In the genomic region with DNA sequence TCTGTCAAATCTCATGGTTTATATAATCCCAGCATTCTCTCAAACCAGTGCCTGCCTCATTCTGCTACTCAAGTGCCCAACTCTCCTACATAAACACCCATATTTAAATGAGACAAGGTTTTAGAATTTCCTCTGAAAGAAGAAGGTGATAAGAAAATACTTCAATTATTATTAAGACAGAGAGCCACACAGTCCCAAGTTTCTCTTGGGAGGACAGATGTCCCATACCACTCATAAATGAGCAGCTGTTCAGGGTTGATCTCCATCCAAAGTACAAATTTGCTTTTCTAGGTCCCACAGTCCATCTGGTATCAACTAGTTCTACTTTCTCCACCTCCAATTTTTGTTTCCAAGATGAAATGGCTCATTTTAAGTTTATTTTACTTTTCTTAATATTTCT, we compare ENCODE assay signal across 15 cellular contexts. TPM values are rescaled to one million over a fixed set of nuclear protein-coding genes. Genes with fewer than 3 reads are reported as not detected.
DNase-seq lines count a peak whose midpoint lies in the region; ATAC-seq, FAIRE-seq and TF ChIP-seq lines count a peak whose summit lies in the region.
"Had no signal": no experiment of that assay in that cellular context is flagged by ENCODE, and none has a peak within 500 bp of the region (broad histone marks: within the 10 kb centered on the region; RNA-seq: fewer than 3 reads in every experiment).

No MANE protein-coding gene starts in this region.

- H3K9me3 Mint-ChIP-seq in CD4-positive, CD25-positive, alpha-beta regulatory T cell = no peaks in the 10 kb centered on the region
- H3K9me3 Mint-ChIP-seq: activated CD4-positive, alpha-beta T cell treated with anti-CD3 and anti-CD28 coated beads, Interleukin-2, amount 10 ng/mL, durations not matched to agents 24 days and 14 days had no signal

- peaks cover 21 to 31% (median 23%) of the 10 kb centered on the region in 4 donors for H3K4me1 Mint-ChIP-seq in CD4-positive, CD25-positive, alpha-beta regulatory T cell

- no peak overlapping the region for H3K27ac ChIP-seq in CD4-positive, CD25-positive, alpha-beta regulatory T cell (ENCODE audit: insufficient read depth, low read length, poor library complexity, severe bottlenecking)
- no peak overlapping the region for H3K27ac ChIP-seq in right cardiac atrium (ENCODE audit: low read length)

- no peaks in the 10 kb centered on the region for H3K9me3 ChIP-seq in CD4-positive, CD25-positive, alpha-beta regulatory T cell (ENCODE audit: control insufficient read depth in 2 of 2, low read length in 2 of 2)
- H3K9me3 ChIP-seq in right cardiac atrium (ENCODE audit: control insufficient read depth, low read length) = no peaks in the 10 kb centered on the region

- no peaks in the 10 kb centered on the region for H3K27me3 ChIP-seq in CD4-positive, CD25-positive, alpha-beta regulatory T cell (ENCODE audit: control insufficient read depth, insufficient read depth, low read length)
- H3K27me3 ChIP-seq in right cardiac atrium (ENCODE audit: control insufficient read depth, insufficient read depth) = no peaks in the 10 kb centered on the region

- no peaks in the 10 kb centered on the region for H3K4me1 ChIP-seq in CD4-positive, CD25-positive, alpha-beta regulatory T cell (ENCODE audit: control insufficient read depth, insufficient read depth, low read length, poor library complexity, severe bottlenecking)
- no peaks in the 10 kb centered on the region for H3K4me1 ChIP-seq in right cardiac atrium (ENCODE audit: control insufficient read depth, insufficient read depth, low read length)

- peaks cover 10% of the 10 kb centered on the region for H3K36me3 ChIP-seq in CD4-positive, CD25-positive, alpha-beta regulatory T cell (ENCODE audit: control insufficient read depth, insufficient read depth, low read length)

- no peak for DNase-seq in CD4-positive, CD25-positive, alpha-beta regulatory T cell
- DNase-seq in NCI-H69 (lab: John Stamatoyannopoulos, UW) (peak; percentile 10), right cardiac atrium (no peak), pons (ENCODE audit: low spot score) (peak; percentile 46), H54 (ENCODE audit: insufficient read length, low spot score) (no peak), activated gamma-delta T cell (lab: John Stamatoyannopoulos, UW) (no peak), NCI-H146 (lab: John Stamatoyannopoulos, UW) (no peak)
- DNase-seq: activated CD4-positive, alpha-beta T cell treated with anti-CD3 and anti-CD28 coated beads, Interleukin-2, amount 10 ng/mL, durations not matched to agents 24 days and 14 days; activated T-cell treated with anti-CD3 and anti-CD28 coated beads, Interleukin-2, amount 50 U/mL, for 48 hours; amniotic stem cell; dermis blood vessel endothelial cell; GOT3; SHP77 treated with DMSO at 0.1 percent for 48 hours; stimulated activated CD4-positive, alpha-beta T cell treated with anti-CD3 and anti-CD28 coated beads, Interleukin-2, amount 100 ng/mL, for 48 hours had no signal

- peak overlapping the region in 2 of 3 donors; percentile 71 to 90 for H3K27ac Mint-ChIP-seq in CD4-positive, CD25-positive, alpha-beta regulatory T cell
- H3K27ac Mint-ChIP-seq: activated CD4-positive, alpha-beta T cell treated with anti-CD3 and anti-CD28 coated beads, Interleukin-2, amount 10 ng/mL, durations not matched to agents 24 days and 14 days had no signal

- H3K4me3 Mint-ChIP-seq in CD4-positive, CD25-positive, alpha-beta regulatory T cell = no peak overlapping the region
- H3K4me3 Mint-ChIP-seq: activated CD4-positive, alpha-beta T cell treated with anti-CD3 and anti-CD28 coated beads, Interleukin-2, amount 10 ng/mL, durations not matched to agents 24 days and 14 days had no signal

- intact Hi-C loops in right cardiac atrium (cut with DNase I) = loop anchor here in 2 of 4 donors (5.0 kb wide), 1 partner anchor 149 kb away; no protein-coding TSS in a partner anchor

- TF ChIP-seq POLR2A in H54 (IDR thresholded peaks at IDR 0.05; ENCODE audit: low read depth, low read length) = no peak

- no peak for ATAC-seq in CD4-positive, CD25-positive, alpha-beta regulatory T cell (ENCODE audit: low read depth in 2 of 2)
- ATAC-seq in right cardiac atrium = peak; percentile 16 to 32
- no peak for ATAC-seq in GM21390 (IDR thresholded peaks at IDR 0.05; ENCODE audit: unreplicated experiment)

- H3K36me3 Mint-ChIP-seq in CD4-positive, CD25-positive, alpha-beta regulatory T cell = peaks cover 10% of the 10 kb centered on the region

- no peak for FAIRE-seq in H54 (lab: Jason Lieb, UNC)

- no peak overlapping the region for H3K4me3 ChIP-seq in CD4-positive, CD25-positive, alpha-beta regulatory T cell (ENCODE audit: low read depth, low read length)
- no peak overlapping the region for H3K4me3 ChIP-seq in right cardiac atrium (ENCODE audit: low read length)

- no peaks in the 10 kb centered on the region for H3K27me3 Mint-ChIP-seq in CD4-positive, CD25-positive, alpha-beta regulatory T cell
- H3K27me3 Mint-ChIP-seq: activated CD4-positive, alpha-beta T cell treated with anti-CD3 and anti-CD28 coated beads, Interleukin-2, amount 10 ng/mL, durations not matched to agents 24 days and 14 days had no signal

RNA-seq across cellular contexts. Expression of a gene that starts 11.3 kb away (rescaled TPM):
- 182 TPM for total RNA-seq in CD4-positive, CD25-positive, alpha-beta regulatory T cell
- polyA plus RNA-seq in CD4-positive, CD25-positive, alpha-beta regulatory T cell = 10 to 100 TPM; 50.3 to 74.1 (median 54.9) TPM
- 100 to 1,000 TPM; 113 to 152 (median 122) TPM for total RNA-seq in right cardiac atrium
- polyA plus RNA-seq in right cardiac atrium = 97.8 TPM

RNA-seq across cellular contexts. Expression of a gene that starts 33.9 kb away (rescaled TPM):
- total RNA-seq in CD4-positive, CD25-positive, alpha-beta regulatory T cell = 44.4 TPM
- 10 to 100 TPM; 55.6 to 61.5 (median 58.8) TPM for polyA plus RNA-seq in CD4-positive, CD25-positive, alpha-beta regulatory T cell
- total RNA-seq in right cardiac atrium = 100 to 1,000 TPM in 2 of 4 donors, 10 to 100 TPM in 2; 97.4 to 113 (median 105) TPM
- 42.5 TPM for polyA plus RNA-seq in right cardiac atrium

RNA-seq across cellular contexts. Expression of a gene that starts 45.8 kb away (rescaled TPM):
- total RNA-seq in CD4-positive, CD25-positive, alpha-beta regulatory T cell = 21.5 TPM
- polyA plus RNA-seq in CD4-positive, CD25-positive, alpha-beta regulatory T cell = 10 to 100 TPM in 1 of 4 donors, 1 to 10 TPM in 3; 7.5 to 10.2 (median 8.3) TPM
- total RNA-seq in right cardiac atrium = 100 to 1,000 TPM; 169 to 223 (median 197) TPM
- polyA plus RNA-seq in right cardiac atrium = 219 TPM

Comparison
In these comparisons a context has a peak if more than half of its experiments do, and no peak if none do; other contexts are left out.
1. ATAC-seq: peak in right cardiac atrium (2 of 2); none in CD4-positive, CD25-positive, alpha-beta regulatory T cell (0 of 2) and GM21390 (single experiment).
2. DNase-seq: peak in NCI-H69 (single experiment) and pons (single experiment); none in CD4-positive, CD25-positive, alpha-beta regulatory T cell (0 of 3), right cardiac atrium (0 of 3), H54 (single experiment), activated gamma-delta T cell (single experiment) and NCI-H146 (single experiment).